ENCODE assay signal across 23 cellular contexts in genomic region chr2:203501870-203502269, GRCh38.
"Had no signal": no experiment of that assay in that cellular context is flagged by ENCODE, and none has a peak within 500 bp of the region (broad histone marks: within the 10 kb centered on the region; RNA-seq: fewer than 3 reads in every experiment).

No MANE protein-coding gene starts in this region.

- H3K4me1 ChIP-seq: prostate gland had no signal

- H3K27ac Mint-ChIP-seq: activated CD4-positive, alpha-beta T cell treated with anti-CD3 and anti-CD28 coated beads, Interleukin-2, amount 10 ng/mL, durations not matched to agents 7 days and 5 days; activated CD8-positive, alpha-beta memory T cell treated with anti-CD3 and anti-CD28 coated beads, Interleukin-2, amount 10 ng/mL, durations not matched to agents 7 days and 5 days; activated CD8-positive, alpha-beta T cell treated with anti-CD3 and anti-CD28 coated beads for 36 hours; activated T-helper 1 cell treated with anti-CD3 and anti-CD28 coated beads, Interleukin-12 subunit alpha, Interleukin-12 subunit beta, Interleukin-2, Interleukin-4 antibody, amounts not matched to agents 30 ng/mL and 10 ng/mL and 1 ng/mL, durations not matched to agents 14 hours and 24 hours and 36 hours; endodermal cell; mesothelial cell of epicardium; natural killer cell treated with Interleukin-12 subunit alpha and Interleukin-12 subunit beta and Interleukin-15 and Interleukin-18, amount 100 ng/mL, for 72 hours; T-helper 2 cell treated with Interferon-gamma antibody and Interleukin-4, amounts not matched to agents 5 μg/mL and 100 μg/mL, for 36 hours had no signal

- H3K4me3 Mint-ChIP-seq: activated CD4-positive, alpha-beta T cell treated with anti-CD3 and anti-CD28 coated beads, Interleukin-2, amount 10 ng/mL, durations not matched to agents 7 days and 5 days; activated CD8-positive, alpha-beta memory T cell treated with anti-CD3 and anti-CD28 coated beads, Interleukin-2, amount 10 ng/mL, durations not matched to agents 7 days and 5 days; activated CD8-positive, alpha-beta T cell treated with anti-CD3 and anti-CD28 coated beads for 36 hours; activated naive CD4-positive, alpha-beta T cell treated with anti-CD3 and anti-CD28 coated beads, Interleukin-2, amount 50 U/mL, for 24 hours; activated T-helper 1 cell treated with anti-CD3 and anti-CD28 coated beads, Interleukin-12 subunit alpha, Interleukin-12 subunit beta, Interleukin-2, Interleukin-4 antibody, amounts not matched to agents 30 ng/mL and 10 ng/mL and 1 ng/mL, durations not matched to agents 14 hours and 24 hours and 36 hours; brain; endodermal cell; mesothelial cell of epicardium; natural killer cell treated with Interleukin-12 subunit alpha and Interleukin-12 subunit beta and Interleukin-15 and Interleukin-18, amount 100 ng/mL, for 72 hours; T-cell; T-helper 2 cell treated with Interferon-gamma antibody and Interleukin-4, amounts not matched to agents 5 μg/mL and 100 μg/mL, for 36 hours had no signal

- H3K4me1 Mint-ChIP-seq: activated CD8-positive, alpha-beta memory T cell treated with anti-CD3 and anti-CD28 coated beads, Interleukin-2, amount 10 ng/mL, durations not matched to agents 7 days and 5 days; endodermal cell; mesothelial cell of epicardium had no signal

- DNase-seq: activated CD4-positive, alpha-beta T cell treated with anti-CD3 and anti-CD28 coated beads, Interleukin-2, amount 10 ng/mL, durations not matched to agents 7 days and 5 days; activated CD4-positive, CD25-positive, alpha-beta regulatory T cell treated with anti-CD3 and anti-CD28 coated beads, Interleukin-2, amount 50 U/mL, for 72 hours; activated CD8-positive, alpha-beta memory T cell treated with anti-CD3 and anti-CD28 coated beads, Interleukin-2, amount 10 ng/mL, durations not matched to agents 7 days and 5 days; activated CD8-positive, alpha-beta T cell treated with anti-CD3 and anti-CD28 coated beads for 36 hours; activated gamma-delta T cell; activated T-cell treated with anti-CD3 and anti-CD28 coated beads for 4 hours; aorta; endodermal cell; heart right ventricle; left colon; stimulated activated CD4-positive, alpha-beta T cell treated with anti-CD3 and anti-CD28 coated beads, Interleukin-4, amount 100 ng/mL, for 24 hours; stimulated activated naive CD4-positive, alpha-beta T cell treated with Interleukin-2 at 50 U/mL for 16 hours; T-cell; thyroid gland; WERI-Rb-1 had no signal

- ATAC-seq: activated CD8-positive, alpha-beta memory T cell treated with anti-CD3 and anti-CD28 coated beads, Interleukin-2, amount 10 ng/mL, durations not matched to agents 7 days and 5 days; activated CD8-positive, alpha-beta T cell treated with anti-CD3 and anti-CD28 coated beads for 36 hours; left colon; natural killer cell treated with Interleukin-12 subunit alpha and Interleukin-12 subunit beta and Interleukin-15 and Interleukin-18, amount 100 ng/mL, for 72 hours; T-cell had no signal

- H3K4me3 ChIP-seq: heart right ventricle, prostate gland, thyroid gland had no signal

- H3K9me3 ChIP-seq: prostate gland, thyroid gland had no signal

- H3K27ac ChIP-seq: epithelial cell of prostate, prostate gland, WERI-Rb-1 had no signal

- H3K36me3 Mint-ChIP-seq: activated CD8-positive, alpha-beta memory T cell treated with anti-CD3 and anti-CD28 coated beads, Interleukin-2, amount 10 ng/mL, durations not matched to agents 7 days and 5 days; natural killer cell treated with Interleukin-12 subunit alpha and Interleukin-12 subunit beta and Interleukin-15 and Interleukin-18, amount 100 ng/mL, for 72 hours; T-cell had no signal

- H3K9me3 Mint-ChIP-seq: activated naive CD4-positive, alpha-beta T cell treated with anti-CD3 and anti-CD28 coated beads, Interleukin-2, amount 50 U/mL, for 24 hours; natural killer cell treated with Interleukin-12 subunit alpha and Interleukin-12 subunit beta and Interleukin-15 and Interleukin-18, amount 100 ng/mL, for 72 hours; T-helper 2 cell treated with Interferon-gamma antibody and Interleukin-4, amounts not matched to agents 5 μg/mL and 100 μg/mL, for 36 hours had no signal

- H3K27me3 Mint-ChIP-seq: activated CD4-positive, alpha-beta T cell treated with anti-CD3 and anti-CD28 coated beads, Interleukin-2, amount 10 ng/mL, durations not matched to agents 7 days and 5 days; activated CD8-positive, alpha-beta memory T cell treated with anti-CD3 and anti-CD28 coated beads, Interleukin-2, amount 10 ng/mL, durations not matched to agents 7 days and 5 days; activated CD8-positive, alpha-beta T cell treated with anti-CD3 and anti-CD28 coated beads for 36 hours; activated naive CD4-positive, alpha-beta T cell treated with anti-CD3 and anti-CD28 coated beads, Interleukin-2, amount 50 U/mL, for 24 hours; brain; T-cell had no signal

- H3K36me3 ChIP-seq: prostate gland, thyroid gland, WERI-Rb-1 had no signal
